20 cellular contexts compared by ENCODE assay signal in the genomic region with DNA sequence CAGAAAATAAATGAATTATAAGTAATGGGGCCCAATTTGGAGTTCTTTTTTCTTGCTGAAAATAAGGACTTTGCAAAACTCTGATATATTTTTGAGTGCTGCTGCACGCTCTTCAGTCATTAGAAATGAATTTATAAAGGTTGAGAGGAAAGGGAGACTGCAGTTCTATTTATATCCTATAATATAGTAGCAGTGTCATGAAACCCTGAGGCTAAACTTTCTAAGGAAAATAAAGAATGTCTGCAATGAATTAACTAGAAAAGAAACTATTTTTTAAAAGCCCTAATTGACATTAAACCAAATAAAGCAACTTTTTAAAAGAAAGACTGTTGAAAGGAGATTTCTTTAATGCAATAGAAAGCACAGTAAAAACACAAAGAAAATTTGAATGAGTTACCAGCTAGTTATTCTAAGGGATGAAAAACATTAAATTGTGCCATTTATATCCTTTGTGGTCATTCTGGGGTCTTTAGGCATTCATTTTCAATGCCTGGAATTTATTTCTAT.
DNase-seq lines count a peak whose midpoint lies in the region; ATAC-seq and TF ChIP-seq lines count a peak whose summit lies in the region.
"Had no signal": no experiment of that assay in that cellular context is flagged by ENCODE, and none has a peak within 500 bp of the region (broad histone marks: within the 10 kb centered on the region; RNA-seq: fewer than 3 reads in every experiment).

No MANE protein-coding gene starts in this region.

- no peaks in the 10 kb centered on the region for H3K4me1 ChIP-seq in adipocyte (ENCODE audit: control insufficient read depth, insufficient read depth, low read length)
- H3K4me1 ChIP-seq: BLaER1 had no signal

- no peak overlapping the region for H3K4me3 Mint-ChIP-seq in osteocyte (ENCODE audit: unreplicated experiment)
- H3K4me3 Mint-ChIP-seq: CD8-positive, alpha-beta T cell; IgD-negative memory B cell had no signal

- no peaks in the 10 kb centered on the region for H3K36me3 Mint-ChIP-seq in osteocyte (ENCODE audit: unreplicated experiment)
- H3K36me3 Mint-ChIP-seq: CD8-positive, alpha-beta T cell; IgD-negative memory B cell had no signal

- ATAC-seq in HG03565 (IDR thresholded peaks at IDR 0.05; ENCODE audit: unreplicated experiment) = no peak
- ATAC-seq: CD8-positive, alpha-beta T cell; GM12878; HepG2 had no signal

- no peak overlapping the region for H3K4me3 ChIP-seq in adipocyte (ENCODE audit: low read length)
- H3K4me3 ChIP-seq: BLaER1, GM12878, GM23248, HAP-1 had no signal

- peak overlapping the region; percentile 63 for H3K27ac Mint-ChIP-seq in osteocyte (ENCODE audit: unreplicated experiment)
- H3K27ac Mint-ChIP-seq: CD8-positive, alpha-beta T cell; IgD-negative memory B cell had no signal

- no peaks in the 10 kb centered on the region for H3K27me3 ChIP-seq in adipocyte (replicated peaks; ENCODE audit: control insufficient read depth, insufficient read depth, low read length)
- H3K27me3 ChIP-seq: BLaER1 had no signal

- no peaks in the 10 kb centered on the region for H3K27me3 Mint-ChIP-seq in osteocyte (ENCODE audit: unreplicated experiment)
- H3K27me3 Mint-ChIP-seq: IgD-negative memory B cell had no signal

- TF ChIP-seq CTCF in osteocyte (IDR thresholded peaks at IDR 0.05) = no peak

- H3K9me3 ChIP-seq in adipocyte (ENCODE audit: control insufficient read depth, low read length) = no peaks in the 10 kb centered on the region
- H3K9me3 ChIP-seq: BLaER1, HAP-1 had no signal

- peaks cover 22% of the 10 kb centered on the region for H3K4me1 Mint-ChIP-seq in osteocyte (ENCODE audit: unreplicated experiment)
- H3K4me1 Mint-ChIP-seq: IgD-negative memory B cell had no signal

- no peak overlapping the region for H3K9ac ChIP-seq in adipocyte (ENCODE audit: low read length)
- H3K9ac ChIP-seq: BLaER1, GM23248 had no signal

- H3K36me3 ChIP-seq in adipocyte (ENCODE audit: control insufficient read depth, insufficient read depth, low read length, severe bottlenecking) = no peaks in the 10 kb centered on the region
- H3K36me3 ChIP-seq: BLaER1, HAP-1 had no signal

- DNase-seq in RPMI7951 (ENCODE audit: low read depth) (peak; percentile 1), adipocyte (ENCODE audit: low read depth) (peak; percentile 68), foreskin melanocyte (peak; percentile 63), osteocyte (ENCODE audit: extremely low spot score, unreplicated experiment) (no peak), T-helper 9 cell (no peak), HUDEP-2 (lab: John Stamatoyannopoulos, UW; ENCODE audit: unreplicated experiment in 76 of 76) (no peak)
- DNase-seq: 8988T; CD8-positive, alpha-beta T cell; COR-L47; DMS 273 treated with DMSO at 0.1 percent for 48 hours; DMS53; DND-41; EL; GM23248 had no signal

- H3K9me3 Mint-ChIP-seq in osteocyte (ENCODE audit: unreplicated experiment) = peaks cover 8% of the 10 kb centered on the region
- H3K9me3 Mint-ChIP-seq: CD8-positive, alpha-beta T cell had no signal

Comparison
In these comparisons a context has a peak if more than half of its experiments do, and no peak if none do; other contexts are left out.
1. DNase-seq: peak in RPMI7951 (single experiment), adipocyte (single experiment) and foreskin melanocyte (single experiment); none in osteocyte (single experiment), T-helper 9 cell (single experiment) and HUDEP-2 (0 of 76).